In genomic region chr16:8929086-8929748, GRCh38 we compare ENCODE assay signal across 17 cellular contexts. TPM values are rescaled to one million over a fixed set of nuclear protein-coding genes. Genes with fewer than 3 reads are reported as not detected.
A peak's percentile ranks its signal among the peaks of the same experiment; 100 is the strongest.
DNase-seq lines count a peak whose midpoint lies in the region; ATAC-seq and TF ChIP-seq lines count a peak whose summit lies in the region.
"Had no signal": no experiment of that assay in that cellular context is flagged by ENCODE, and none has a peak within 500 bp of the region (broad histone marks: within the 10 kb centered on the region; RNA-seq: fewer than 3 reads in every experiment).

No MANE protein-coding gene starts in this region.

- no peaks in the 10 kb centered on the region for H3K27me3 Mint-ChIP-seq in stimulated activated naive CD8-positive, alpha-beta T cell treated with anti-CD3 and anti-CD28 coated beads, Interleukin-15, amount 100 ng/mL, for 72 hours

- WGBS in heart right ventricle, 2 donors, result 86 to 89% methylated on average over 17 of the region's 17 CpGs

- no peaks in the 10 kb centered on the region for H3K9me3 Mint-ChIP-seq in stimulated activated naive CD8-positive, alpha-beta T cell treated with anti-CD3 and anti-CD28 coated beads, Interleukin-15, amount 100 ng/mL, for 72 hours
- H3K9me3 Mint-ChIP-seq: T-helper 1 cell treated with Interleukin-12 subunit alpha and Interleukin-12 subunit beta and Interleukin-4 antibody, amounts not matched to agents 30 μg/mL and 1 μg/mL, for 36 hours had no signal

- H3K27ac ChIP-seq in heart right ventricle, result no peak overlapping the region
- H3K27ac ChIP-seq: adrenal gland had no signal

- intact Hi-C loops in Right ventricle myocardium inferior (cut with DNase I), result no loop called here
- intact Hi-C loops in heart right ventricle (cut with DNase I), result loop anchor here in 2 of 10 donors (10.0 kb wide), 1 partner anchor 76 kb away; no protein-coding TSS in a partner anchor

- H3K36me3 ChIP-seq in heart right ventricle, result peaks cover 0 to 50% (median 24%) of the 10 kb centered on the region in 9 donors

- ATAC-seq in Right ventricle myocardium inferior (peak; percentile 6), heart right ventricle (no peak), HG03520 (IDR thresholded peaks at IDR 0.05; ENCODE audit: unreplicated experiment) (peak; percentile 48)
- no peak for ATAC-seq in stimulated activated naive CD8-positive, alpha-beta T cell treated with anti-CD3 and anti-CD28 coated beads, Interleukin-15, amount 100 ng/mL, for 72 hours

- peaks cover 3 to 51% (median 36%) of the 10 kb centered on the region in 9 donors for H3K4me1 ChIP-seq in heart right ventricle

- H3K4me3 ChIP-seq in heart right ventricle, result no peak overlapping the region
- H3K4me3 ChIP-seq: adrenal gland had no signal

- H3K4me1 Mint-ChIP-seq in stimulated activated naive CD8-positive, alpha-beta T cell treated with anti-CD3 and anti-CD28 coated beads, Interleukin-15, amount 100 ng/mL, for 72 hours, result peaks cover 60% of the 10 kb centered on the region

- no peak for TF ChIP-seq CTCF in heart right ventricle (IDR thresholded peaks at IDR 0.05)

- DNase-seq in Right ventricle myocardium inferior (ENCODE audit: missing footprints) (no peak), heart right ventricle (no peak), SK-N-DZ (ENCODE audit: low spot score) (peak; percentile 62), UCSD-AML1 (lab: John Stamatoyannopoulos, UW; ENCODE audit: unreplicated experiment) (no peak), HuH-7.5 (ENCODE audit: low spot score) (no peak), middle frontal gyrus (ENCODE audit: extremely low spot score, low spot score) (no peak)
- DNase-seq in stimulated activated naive CD8-positive, alpha-beta T cell treated with anti-CD3 and anti-CD28 coated beads, Interleukin-15, amount 100 ng/mL, for 72 hours, result no peak
- DNase-seq: activated CD8-positive, alpha-beta memory T cell treated with anti-CD3 and anti-CD28 coated beads for 24 hours; adrenal gland; AML-193; cortex of kidney; NCI-H1092 had no signal

- H3K4me3 Mint-ChIP-seq in stimulated activated naive CD8-positive, alpha-beta T cell treated with anti-CD3 and anti-CD28 coated beads, Interleukin-15, amount 100 ng/mL, for 72 hours, result peak overlapping the region; percentile 44 to 73
- H3K4me3 Mint-ChIP-seq: T-helper 1 cell treated with Interleukin-12 subunit alpha and Interleukin-12 subunit beta and Interleukin-4 antibody, amounts not matched to agents 30 μg/mL and 1 μg/mL, for 36 hours had no signal

- H3K27ac Mint-ChIP-seq in stimulated activated naive CD8-positive, alpha-beta T cell treated with anti-CD3 and anti-CD28 coated beads, Interleukin-15, amount 100 ng/mL, for 72 hours, result peak overlapping the region; percentile 78 to 95
- H3K27ac Mint-ChIP-seq: T-helper 1 cell treated with Interleukin-12 subunit alpha and Interleukin-12 subunit beta and Interleukin-4 antibody, amounts not matched to agents 30 μg/mL and 1 μg/mL, for 36 hours had no signal

- H3K27me3 ChIP-seq in heart right ventricle, result no peaks in the 10 kb centered on the region
- H3K27me3 ChIP-seq: adrenal gland had no signal

- H3K9me3 ChIP-seq in heart right ventricle, result no peaks in the 10 kb centered on the region
- H3K9me3 ChIP-seq: adrenal gland had no signal

RNA-seq across cellular contexts. Expression of gene USP7, which starts 34.5 kb away (rescaled TPM):
- 61.6 TPM for total RNA-seq in Right ventricle myocardium inferior
- 10 to 100 TPM; 59.0 to 84.8 (median 67.1) TPM for total RNA-seq in heart right ventricle
- 10 to 100 TPM; 22.2 to 24.9 TPM for polyA plus RNA-seq in heart right ventricle
- polyA plus RNA-seq in SK-N-DZ (2014; cell fraction: cytosol; rRNA removed), result 27.9 and 32.5 TPM in 2 replicates
- 105 and 115 TPM in 2 replicates for polyA plus RNA-seq in SK-N-DZ (2014; cell fraction: nucleus; rRNA removed)

RNA-seq across cellular contexts. Expression of gene LITAFD, which starts 47.1 kb away (rescaled TPM):
- total RNA-seq in Right ventricle myocardium inferior, result not detected
- total RNA-seq in heart right ventricle, result not detected
- not detected for polyA plus RNA-seq in heart right ventricle
- not detected in 2 replicates for polyA plus RNA-seq in SK-N-DZ (2014; cell fraction: cytosol; rRNA removed)
- polyA plus RNA-seq in SK-N-DZ (2014; cell fraction: nucleus; rRNA removed), result not detected in 2 replicates
- total RNA-seq: adrenal gland, fibroblast of lung, mononuclear cell, posterior vena cava had no signal
- polyA plus RNA-seq: adrenal gland, fibroblast of lung had no signal

Comparison
In these comparisons a context has a peak if more than half of its experiments do, and no peak if none do; other contexts are left out.
1. ATAC-seq: peak in Right ventricle myocardium inferior (single experiment) and HG03520 (single experiment); none in heart right ventricle (0 of 8) and stimulated activated naive CD8-positive, alpha-beta T cell treated with anti-CD3 and anti-CD28 coated beads, Interleukin-15, amount 100 ng/mL, for 72 hours (single experiment).